8 cellular contexts compared by ENCODE assay signal in the genomic region with DNA sequence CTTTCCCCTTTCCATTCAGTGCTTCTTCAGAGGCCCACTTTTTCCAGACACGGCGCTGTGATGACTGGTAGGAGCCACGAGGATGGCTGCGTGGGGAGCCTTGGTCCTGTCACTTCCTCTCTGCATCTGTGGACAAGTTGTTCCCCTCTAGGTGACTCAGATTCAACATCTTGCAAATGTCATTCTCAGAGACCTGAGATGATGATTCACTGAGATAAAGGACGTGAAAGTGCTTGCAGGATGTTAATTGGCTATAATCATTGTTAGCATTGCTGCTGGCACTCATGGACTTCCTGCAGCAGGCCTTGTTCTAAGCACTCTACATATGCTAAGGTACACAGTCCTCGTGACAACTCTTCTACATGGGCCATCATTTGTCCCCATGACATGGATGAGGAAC.
A peak's percentile ranks its signal among the peaks of the same experiment; 100 is the strongest.
DNase-seq lines count a peak whose midpoint lies in the region; ATAC-seq lines count a peak whose summit lies in the region.
"Had no signal": no experiment of that assay in that cellular context is flagged by ENCODE, and none has a peak within 500 bp of the region (broad histone marks: within the 10 kb centered on the region; RNA-seq: fewer than 3 reads in every experiment).

No MANE protein-coding gene starts in this region.

- peak; percentile 6 for DNase-seq in NCI-H146 treated with DMSO at 0.1 percent for 48 hours (lab: John Stamatoyannopoulos, UW; ENCODE audit: unreplicated experiment)
- DNase-seq in stimulated activated CD4-positive, alpha-beta T cell treated with anti-CD3 and anti-CD28 coated beads, TNF-alpha, amount 100 ng/mL, for 4 hours (ENCODE audit: low read depth in 3 of 3): peak in 2 of 3 experiments; percentile 13 to 17
- DNase-seq in amniotic stem cell (lab: John Stamatoyannopoulos, UW): no peak
- no peak for DNase-seq in NCI-H2171 (lab: John Stamatoyannopoulos, UW)
- no peak for DNase-seq in putamen (ENCODE audit: low spot score)

- H3K27ac ChIP-seq in angular gyrus (ENCODE audit: low read depth, low read length): peak overlapping the region; percentile 46
- H3K27ac ChIP-seq: body of pancreas had no signal

- ATAC-seq in GM21619 (IDR thresholded peaks at IDR 0.05; ENCODE audit: unreplicated experiment): peak; percentile 82
- ATAC-seq: body of pancreas had no signal

Comparison
In these comparisons a context has a peak if more than half of its experiments do, and no peak if none do; other contexts are left out.
1. DNase-seq: peak in NCI-H146 treated with DMSO at 0.1 percent for 48 hours (single experiment) and stimulated activated CD4-positive, alpha-beta T cell treated with anti-CD3 and anti-CD28 coated beads, TNF-alpha, amount 100 ng/mL, for 4 hours (2 of 3); none in amniotic stem cell (single experiment), NCI-H2171 (single experiment) and putamen (single experiment).